17 cellular contexts compared by ENCODE assay signal in the genomic region with DNA sequence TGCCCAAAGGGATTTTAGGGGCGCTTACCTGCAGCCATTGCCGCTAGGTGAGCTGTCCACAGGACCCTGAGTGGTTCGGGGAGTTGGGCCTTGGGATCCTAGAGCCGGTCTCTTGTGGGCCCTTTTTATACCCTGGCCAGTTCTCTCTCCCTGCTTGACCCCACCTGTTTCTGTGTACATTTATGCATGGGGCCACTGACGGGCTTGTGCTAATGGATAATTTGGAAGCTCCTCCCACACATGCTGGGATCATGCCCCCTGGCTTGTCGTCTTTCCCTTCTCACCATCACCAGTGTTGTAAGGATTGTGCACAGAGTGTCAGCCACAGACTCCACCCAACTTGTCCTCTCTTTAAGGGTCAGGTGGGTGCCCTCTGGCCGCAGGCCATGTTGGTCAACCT. TPM values are rescaled to one million over a fixed set of nuclear protein-coding genes. Genes with fewer than 3 reads are reported as not detected.
"Had no signal": no experiment of that assay in that cellular context is flagged by ENCODE, and none has a peak within 500 bp of the region (broad histone marks: within the 10 kb centered on the region; RNA-seq: fewer than 3 reads in every experiment).

Gene CSH2 (minus strand): TSS at position 101 of the 400 bp plus-strand sequence. CDS start 63 bp downstream, at position 38.

RNA-seq across cellular contexts. Expression of gene CSH2, which starts in this region (rescaled TPM):
- total RNA-seq: activated naive CD4-positive, alpha-beta T cell treated with anti-CD3 and anti-CD28 coated beads for 36 hours; activated naive CD8-positive, alpha-beta T cell treated with anti-CD3 and anti-CD28 coated beads for 36 hours; activated naive CD8-positive, alpha-beta T cell treated with anti-CD3 and anti-CD28 coated beads, Interleukin-2, amount 10 ng/mL, durations not matched to agents 7 days and 5 days; activated T-cell treated with anti-CD3 and anti-CD28 coated beads, Interleukin-2, amount 50 U/mL, for 4 hours; activated T-cell treated with anti-CD3 and anti-CD28 coated beads, Interleukin-2, amount 50 U/mL, for 72 hours; activated T-helper 1 cell treated with anti-CD3 and anti-CD28 coated beads, Interleukin-12 subunit alpha, Interleukin-12 subunit beta, Interleukin-2, Interleukin-4 antibody, amounts not matched to agents 30 ng/mL and 10 ng/mL and 1 ng/mL, durations not matched to agents 14 hours and 24 hours and 36 hours; activated T-helper 2 cell treated with anti-CD3 and anti-CD28 coated beads, Interferon-gamma antibody, Interleukin-2, Interleukin-4, amounts not matched to agents 10 μg/mL and 5 μg/mL and 100 μg/mL, durations not matched to agents 14 hours and 24 hours and 36 hours; adrenal gland; aorta; ascending aorta; body of pancreas; breast epithelium; bronchial epithelial cell; cardiac muscle cell; cardiac septum; chondrocyte had no signal
- polyA plus RNA-seq: adipose tissue, adrenal gland, aorta, cardiac muscle cell had no signal
